ENCODE assay signal across 11 cellular contexts in the genomic region with DNA sequence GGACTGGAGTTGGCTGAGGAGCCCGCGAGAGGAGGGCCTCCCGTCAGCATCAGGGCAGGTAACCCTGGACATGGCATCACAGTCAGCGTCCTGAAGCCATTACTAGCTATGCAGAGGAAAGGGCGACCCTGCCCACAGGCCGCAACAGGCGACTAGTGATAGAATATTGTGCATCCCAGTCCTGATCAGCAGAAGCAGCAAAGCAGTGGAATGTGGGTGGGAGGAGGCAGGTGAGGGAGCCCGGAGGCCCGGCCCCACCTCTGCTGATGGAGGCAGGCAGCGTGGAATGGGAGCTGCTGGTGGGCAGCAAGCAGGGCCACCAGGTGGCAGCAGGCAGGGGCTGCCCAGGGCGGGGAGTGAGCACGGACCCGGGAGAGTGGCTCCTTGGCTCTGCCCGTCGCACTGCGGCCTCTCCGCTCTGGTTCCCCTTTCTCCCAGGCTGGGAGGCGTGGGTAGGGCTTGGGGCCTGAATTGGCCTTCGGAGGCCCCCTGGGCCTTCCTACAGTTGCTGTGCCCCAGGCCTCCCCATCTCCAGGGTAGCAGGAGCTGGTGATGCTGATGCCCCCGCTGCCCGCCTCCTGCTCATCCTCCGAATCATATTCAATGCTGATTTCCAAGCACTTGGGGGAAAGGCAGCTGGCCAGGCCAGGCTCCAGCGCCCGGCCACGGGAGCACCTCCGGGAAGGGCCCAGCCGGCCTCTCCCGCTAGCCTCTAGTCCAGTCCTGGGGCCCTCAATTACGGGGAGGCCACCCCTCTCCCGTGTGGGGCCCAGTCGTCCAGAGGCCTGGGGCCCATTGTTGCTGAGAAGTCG. TPM values are rescaled to one million over a fixed set of nuclear protein-coding genes. Genes with fewer than 3 reads are reported as not detected.
DNase-seq lines count a peak whose midpoint lies in the region; ATAC-seq, FAIRE-seq and TF ChIP-seq lines count a peak whose summit lies in the region.
"Had no signal": no experiment of that assay in that cellular context is flagged by ENCODE, and none has a peak within 500 bp of the region (broad histone marks: within the 10 kb centered on the region; RNA-seq: fewer than 3 reads in every experiment).

No MANE protein-coding gene starts in this region.

- no peak overlapping the region for H3K4me2 ChIP-seq in IMR-90 (ENCODE audit: low read depth, low read length)
- peak overlapping the region; percentile 11 for H3K4me2 ChIP-seq in neuronal stem cell (ENCODE audit: insufficient read depth, low read length, poor library complexity, severe bottlenecking)

- no peak overlapping the region for H3K27ac Mint-ChIP-seq in endodermal cell

- no peak overlapping the region for H3K4me3 Mint-ChIP-seq in endodermal cell

- in situ Hi-C loops in IMR-90 (cut with MboI; ENCODE audit: low sequenced_read_pairs) = no loop called here

- H3K18ac ChIP-seq in IMR-90 (ENCODE audit: low read depth, low read length) (no peak overlapping the region), neuronal stem cell (ENCODE audit: low read length) (peak overlapping the region; percentile 48)

- no peaks in the 10 kb centered on the region for H3K36me3 ChIP-seq in IMR-90 (ENCODE audit: control insufficient read depth, insufficient read depth, low read length)
- no peaks in the 10 kb centered on the region for H3K36me3 ChIP-seq in endodermal cell (ENCODE audit: control insufficient read depth, insufficient read depth, low read length)
- peaks cover 0 to 6% of the 10 kb centered on the region in 2 donors for H3K36me3 ChIP-seq in neuronal stem cell (replicated peaks in 1 of 2; ENCODE audit: control insufficient read depth in 2 of 2, insufficient read depth in 2 of 2, low read length in 2 of 2)
- no peaks in the 10 kb centered on the region for H3K36me3 ChIP-seq in colonic mucosa

- dilution Hi-C loops in IMR-90 (cut with HindIII; ENCODE audit: low sequenced_read_pairs, unreplicated experiment) = no loop called here

- H3K14ac ChIP-seq in IMR-90 (replicated peaks; ENCODE audit: low read depth, low read length) = no peak overlapping the region
- H3K14ac ChIP-seq in neuronal stem cell (ENCODE audit: low read length) = peak overlapping the region; percentile 56

- no peak overlapping the region for H3K4ac ChIP-seq in IMR-90 (ENCODE audit: low read depth, low read length)
- H3K4ac ChIP-seq in neuronal stem cell (ENCODE audit: low read length) = no peak overlapping the region

- H4K20me1 ChIP-seq in IMR-90 (ENCODE audit: insufficient read depth, low read length) = no peaks in the 10 kb centered on the region; the same call in 1 of the 2 replicates

- H3K9me3 ChIP-seq in IMR-90 (ENCODE audit: control insufficient read depth, insufficient read depth, low read length) = no peaks in the 10 kb centered on the region
- no peaks in the 10 kb centered on the region for H3K9me3 ChIP-seq in endodermal cell (ENCODE audit: control insufficient read depth, low read length)
- no peaks in the 10 kb centered on the region for H3K9me3 ChIP-seq in neuronal stem cell (replicated peaks in 1 of 2; ENCODE audit: control insufficient read depth in 2 of 2, insufficient read depth in 1 of 2, low read depth in 1 of 2, low read length in 2 of 2)
- H3K9me3 ChIP-seq in colonic mucosa = no peaks in the 10 kb centered on the region

- H3K9ac ChIP-seq in IMR-90 (ENCODE audit: low read depth, low read length) (no peak overlapping the region), endodermal cell (ENCODE audit: extremely low read depth, low read length, poor library complexity, severe bottlenecking) (no peak overlapping the region), neuronal stem cell (ENCODE audit: low read depth, low read length, poor library complexity) (no peak overlapping the region), colonic mucosa (ENCODE audit: low read depth in 2 of 2, low read length in 2 of 2) (no peak overlapping the region)

- intact Hi-C loops in IMR-90 (cut with micrococcal nuclease) (no loop called here), colonic mucosa (cut with DNase I) (no loop called here)

- no peaks in the 10 kb centered on the region for H3K4me1 ChIP-seq in IMR-90 (ENCODE audit: control insufficient read depth, insufficient read depth, low read length)
- H3K4me1 ChIP-seq in endodermal cell (ENCODE audit: control insufficient read depth, insufficient read depth, low read length) = no peaks in the 10 kb centered on the region
- peaks cover 0 to 11% of the 10 kb centered on the region in 2 donors for H3K4me1 ChIP-seq in neuronal stem cell (ENCODE audit: control insufficient read depth in 2 of 2, insufficient read depth in 1 of 2, low read depth in 1 of 2, low read length in 2 of 2)
- H3K4me1 ChIP-seq in colonic mucosa = no peaks in the 10 kb centered on the region

- WGBS in IMR-90 (ENCODE audit: extremely low coverage in 2 of 2, insufficient read length in 1 of 2), 2 experiments = 67% methylated on average over 22 of the region's 32 CpGs; no CpG with 5 or more reads in 1 of the 2 experiments
- 85 to 87% methylated on average over 23 to 32 of the region's 32 CpGs for WGBS in endodermal cell (ENCODE audit: insufficient coverage in 1 of 2, insufficient read length in 1 of 2), 2 experiments
- no CpG with 5 or more reads among the region's 32 CpGs for WGBS in neuronal stem cell (ENCODE audit: extremely low coverage in 2 of 2, insufficient read length in 2 of 2, insufficient replicate concordance in 1 of 2), 2 donors

- TF ChIP-seq RAD21 in IMR-90 (IDR thresholded peaks at IDR 0.05; ENCODE audit: low read length) = no peak

- no peak overlapping the region for H2BK5ac ChIP-seq in IMR-90 (ENCODE audit: low read depth, low read length, poor library complexity, severe bottlenecking)
- H2BK5ac ChIP-seq in neuronal stem cell (ENCODE audit: low read length) = peak overlapping the region; percentile 75

- no peak for TF ChIP-seq POLR2A in IMR-90 (IDR thresholded peaks at IDR 0.05; ENCODE audit: low read depth, low read length)
- TF ChIP-seq POLR2A in GM12892 (IDR thresholded peaks at IDR 0.05; ENCODE audit: low read depth, low read length) = no peak

- no peak overlapping the region for H4K8ac ChIP-seq in IMR-90 (ENCODE audit: low read depth in 2 of 2, low read length in 2 of 2)
- H4K8ac ChIP-seq in neuronal stem cell (ENCODE audit: low read depth, low read length) = peak overlapping the region; percentile 96

- FAIRE-seq in D721Med (lab: Jason Lieb, UNC) = no peak
- FAIRE-seq in GM12892 (lab: Jason Lieb, UNC) = no peak

- ATAC-seq in IMR-90 (ENCODE audit: low read depth) = no peak
- no peak for ATAC-seq in HG03175 (IDR thresholded peaks at IDR 0.05; ENCODE audit: unreplicated experiment)

- no peaks in the 10 kb centered on the region for H3K9me3 Mint-ChIP-seq in endodermal cell

- H3K27me3 ChIP-seq in IMR-90 (ENCODE audit: control insufficient read depth, insufficient read depth, low read length) = peaks cover 2% of the 10 kb centered on the region; the same call in 1 of the 2 replicates
- no peaks in the 10 kb centered on the region for H3K27me3 ChIP-seq in endodermal cell (ENCODE audit: control insufficient read depth, insufficient read depth, low read length, poor library complexity, severe bottlenecking)
- peaks cover 0 to 23% (median 0%) of the 10 kb centered on the region in 3 experiments for H3K27me3 ChIP-seq in neuronal stem cell (ENCODE audit: control insufficient read depth in 3 of 3, insufficient read depth in 3 of 3, low read depth in 1 of 3, low read length in 3 of 3)
- no peaks in the 10 kb centered on the region for H3K27me3 ChIP-seq in colonic mucosa

- BruUV-seq in IMR-90 (replicated peaks; lab: Mats Ljungman, UMichigan) = no TSS peak

- H3K9me1 ChIP-seq in IMR-90 (ENCODE audit: insufficient read depth, low read length) = no peaks in the 10 kb centered on the region

- CTCF ChIA-PET in IMR-90 (lab: Yijun Ruan, JAX) = no interaction called here

- H2BK120ac ChIP-seq in IMR-90 (ENCODE audit: low read depth, low read length) = no peak overlapping the region
- H2BK120ac ChIP-seq in neuronal stem cell (ENCODE audit: low read depth, low read length) = peak overlapping the region; percentile 47

- H3K4me3 ChIP-seq in IMR-90 (ENCODE audit: insufficient read depth, low read depth, low read length) (no peak overlapping the region), endodermal cell (ENCODE audit: low read length) (no peak overlapping the region), neuronal stem cell (ENCODE audit: low read length in 2 of 2) (no peak overlapping the region), colonic mucosa (no peak overlapping the region)

- no peak overlapping the region for H3K56ac ChIP-seq in IMR-90 (ENCODE audit: extremely low read depth, insufficient read depth, low read length)

- H4K5ac ChIP-seq in IMR-90 (ENCODE audit: low read depth, low read length) = no peak overlapping the region

- H3K79me1 ChIP-seq in IMR-90 (ENCODE audit: low read depth in 1 of 2, low read length in 2 of 2) (no peaks in the 10 kb centered on the region), neuronal stem cell (ENCODE audit: low read depth, low read length) (peaks cover 3% of the 10 kb centered on the region)

- POLR2A ChIA-PET in IMR-90 (lab: Charles Lee; ENCODE audit: unreplicated experiment) = no interaction called here

- peak overlapping the region; percentile 14 for H2AFZ ChIP-seq in IMR-90 (replicated peaks; ENCODE audit: low read length, poor library complexity)
- H2AFZ ChIP-seq in neuronal stem cell (ENCODE audit: low read length) = peak overlapping the region; percentile 34

- peak overlapping the region; percentile 58 for H2BK12ac ChIP-seq in neuronal stem cell (ENCODE audit: low read length)

- H2AK5ac ChIP-seq in IMR-90 (ENCODE audit: low read depth, low read length) = no peak overlapping the region
- peak overlapping the region; percentile 83 for H2AK5ac ChIP-seq in neuronal stem cell (ENCODE audit: low read depth, low read length)

- peak overlapping the region; percentile 55 for H2AK9ac ChIP-seq in IMR-90 (replicated peaks; ENCODE audit: low read depth, low read length, poor library complexity)

- H2BK15ac ChIP-seq in IMR-90 (ENCODE audit: low read depth, low read length) (no peak overlapping the region), neuronal stem cell (ENCODE audit: low read length) (peak overlapping the region; percentile 75)

- H3K27me3 Mint-ChIP-seq in endodermal cell (ENCODE audit: insufficient read depth) = no peaks in the 10 kb centered on the region

- DNase-seq in D721Med (ENCODE audit: insufficient read length, low spot score) (peak; percentile 29), IMR-90 (no peak), endodermal cell (peak; percentile 96), neuronal stem cell (ENCODE audit: low spot score) (no peak), GM12892 (ENCODE audit: insufficient read length) (no peak), colonic mucosa (no peak)
- DNase-seq: activated naive CD4-positive, alpha-beta T cell treated with anti-CD3 and anti-CD28 coated beads, Interleukin-2, amount 50 U/mL, for 16 hours; NCI-H1436; stimulated activated naive CD4-positive, alpha-beta T cell treated with Interleukin-2 at 50 U/mL for 16 hours had no signal

- peak; percentile 42 for TF ChIP-seq CTCF in D721Med (IDR thresholded peaks at IDR 0.05; ENCODE audit: insufficient read depth, missing control alignments)
- TF ChIP-seq CTCF in IMR-90 (conservative IDR thresholded peaks at IDR 0.05; ENCODE audit: low read depth, low read length) = peak; percentile 20; the same call in 1 of the 2 replicates
- TF ChIP-seq CTCF in endodermal cell (conservative IDR thresholded peaks at IDR 0.05) = peak; percentile 84
- TF ChIP-seq CTCF in colonic mucosa (IDR thresholded peaks at IDR 0.05) = no peak

- no peak overlapping the region for H2BK20ac ChIP-seq in IMR-90 (ENCODE audit: low read depth, low read length)

- H3K4me1 Mint-ChIP-seq in endodermal cell = no peaks in the 10 kb centered on the region

- H3K27ac ChIP-seq in IMR-90 (ENCODE audit: insufficient read depth, low read length) (no peak overlapping the region), endodermal cell (ENCODE audit: low read depth, low read length) (no peak overlapping the region), neuronal stem cell (replicated peaks; ENCODE audit: low read length) (no peak overlapping the region), colonic mucosa (no peak overlapping the region)

- H3K23ac ChIP-seq in IMR-90 (ENCODE audit: low read depth, low read length) = no peak overlapping the region
- peak overlapping the region; percentile 73 for H3K23ac ChIP-seq in neuronal stem cell (ENCODE audit: low read depth, low read length, poor library complexity)

- H4K91ac ChIP-seq in IMR-90 (ENCODE audit: insufficient read depth, low read depth, low read length) (no peak overlapping the region), neuronal stem cell (ENCODE audit: low read depth, low read length, poor library complexity) (no peak overlapping the region)

- peaks cover 3% of the 10 kb centered on the region for H3K36me3 Mint-ChIP-seq in endodermal cell (ENCODE audit: low read depth)

RNA-seq across cellular contexts. Expression of a gene that starts 20.2 kb away (rescaled TPM):
- total RNA-seq in IMR-90 (2012; rRNA removed) (0.56 and 0.90 TPM in 2 replicates), endodermal cell (10 to 100 TPM; 31.3 to 36.8 TPM), colonic mucosa (1 to 10 TPM; 3.7 to 5.4 TPM)
- 1.2 and 1.6 TPM in 2 replicates for polyA plus RNA-seq in IMR-90 (2012; rRNA removed)
- 0.18 and 0.74 TPM in 2 replicates for polyA plus RNA-seq in IMR-90 (2012; cell fraction: cytosol; rRNA removed)
- 9.6 and 10.6 TPM in 2 replicates for polyA plus RNA-seq in IMR-90 (2012; cell fraction: nucleus; rRNA removed; ENCODE audit: low replicate concordance)
- 24.0 TPM for polyA plus RNA-seq in endodermal cell (2013, experiment 1 of 2)
- polyA plus RNA-seq in endodermal cell (2013, experiment 2 of 2) = 22.4 TPM
- 26.2 TPM for polyA plus RNA-seq in neuronal stem cell (2013, experiment 1 of 2)
- 25.2 TPM for polyA plus RNA-seq in neuronal stem cell (2013, experiment 2 of 2)
- polyA plus RNA-seq in GM12892 (2012; ENCODE audit: missing spikeins) = 5.0 TPM

RNA-seq across cellular contexts. Expression of a gene that starts 27.6 kb away (rescaled TPM):
- not detected in 2 replicates for total RNA-seq in IMR-90 (2012; rRNA removed)
- not detected in 2 replicates for polyA plus RNA-seq in IMR-90 (2012; rRNA removed)
- 0.03 TPM in 1 of 2 replicates, not detected in the other for polyA plus RNA-seq in IMR-90 (2012; cell fraction: cytosol; rRNA removed)
- 0.02 TPM in 1 of 2 replicates, not detected in the other for polyA plus RNA-seq in IMR-90 (2012; cell fraction: nucleus; rRNA removed; ENCODE audit: low replicate concordance)
- total RNA-seq in endodermal cell = not detected
- polyA plus RNA-seq in endodermal cell (2013, experiment 1 of 2) = not detected
- not detected for polyA plus RNA-seq in endodermal cell (2013, experiment 2 of 2)
- 0.01 TPM for polyA plus RNA-seq in neuronal stem cell (2013, experiment 1 of 2)
- not detected for polyA plus RNA-seq in neuronal stem cell (2013, experiment 2 of 2)
- polyA plus RNA-seq in GM12892 (2012; ENCODE audit: missing spikeins) = not detected
- not detected for total RNA-seq in colonic mucosa
- total RNA-seq: T-helper 2 cell treated with Interferon-gamma antibody and Interleukin-4, amounts not matched to agents 100 ng/mL and 5 ng/mL, for 36 hours had no signal

RNA-seq across cellular contexts. Expression of a gene that starts 43.6 kb away (rescaled TPM):
- 51.6 and 83.6 TPM in 2 replicates for total RNA-seq in IMR-90 (2012; rRNA removed)
- 97.3 and 129 TPM in 2 replicates for polyA plus RNA-seq in IMR-90 (2012; rRNA removed)
- polyA plus RNA-seq in IMR-90 (2012; cell fraction: cytosol; rRNA removed) = 64.1 and 109 TPM in 2 replicates
- polyA plus RNA-seq in IMR-90 (2012; cell fraction: nucleus; rRNA removed; ENCODE audit: low replicate concordance) = 30.0 and 85.6 TPM in 2 replicates
- 10 to 100 TPM; 97.2 to 98.8 TPM for total RNA-seq in endodermal cell
- 87.0 TPM for polyA plus RNA-seq in endodermal cell (2013, experiment 1 of 2)
- polyA plus RNA-seq in endodermal cell (2013, experiment 2 of 2) = 73.6 TPM
- 75.6 TPM for polyA plus RNA-seq in neuronal stem cell (2013, experiment 1 of 2)
- polyA plus RNA-seq in neuronal stem cell (2013, experiment 2 of 2) = 76.4 TPM
- 94.9 TPM for polyA plus RNA-seq in GM12892 (2012; ENCODE audit: missing spikeins)
- total RNA-seq in colonic mucosa = 10 to 100 TPM; 68.7 to 75.3 TPM

Comparison
In these comparisons a context has a peak if more than half of its experiments do, and no peak if none do; other contexts are left out.
1. DNase-seq: peak in D721Med (single experiment) and endodermal cell (single experiment); none in IMR-90 (single experiment), neuronal stem cell (single experiment), GM12892 (single experiment) and colonic mucosa (single experiment).
2. RNA of a gene that starts 20.2 kb away (total RNA-seq): 31.3 to 36.8 TPM in endodermal cell; 3.7 to 5.4 TPM in colonic mucosa and 0.56 to 0.90 TPM in IMR-90; every median in the first group is over 4 times any median in the second.